Comparison of ENCODE assay signal across 9 cellular contexts in genomic region chr11:128587415-128587814, GRCh38. TPM values are rescaled to one million over a fixed set of nuclear protein-coding genes. Genes with fewer than 3 reads are reported as not detected.
DNase-seq lines count a peak whose midpoint lies in the region; ATAC-seq and TF ChIP-seq lines count a peak whose summit lies in the region.
"Had no signal": no experiment of that assay in that cellular context is flagged by ENCODE, and none has a peak within 500 bp of the region (broad histone marks: within the 10 kb centered on the region; RNA-seq: fewer than 3 reads in every experiment).

Gene ETS1, minus strand, starts transcription at chr11:128587558. Its CDS starts 14,428 bp downstream, at chr11:128573130.

- no peak within 1 kb of the TSS for H3K4me3 ChIP-seq in kidney epithelial cell (ENCODE audit: low read depth, low read length)

- no peaks in the 10 kb centered on the region for H3K36me3 ChIP-seq in kidney epithelial cell (ENCODE audit: control insufficient read depth, insufficient read depth, low read length)

- H3K27me3 ChIP-seq in kidney epithelial cell (ENCODE audit: control insufficient read depth, insufficient read depth, low read length), result no peaks in the 10 kb centered on the region

- peak; percentile 40 for DNase-seq in NCI-H748 (lab: John Stamatoyannopoulos, UW; ENCODE audit: unreplicated experiment)
- no peak for DNase-seq in NCI-H748 treated with DMSO at 0.1 percent for 48 hours (lab: John Stamatoyannopoulos, UW)
- peak; percentile 29 for DNase-seq in astrocyte of the hippocampus (ENCODE audit: low read depth, low spot score)
- DNase-seq in kidney epithelial cell (ENCODE audit: low read depth), result no peak
- DNase-seq in head of caudate nucleus, result no peak

- intact Hi-C loops in head of caudate nucleus (cut with DNase I), result no loop called here

- no peak within 1 kb of the TSS for H3K27ac ChIP-seq in temporal lobe (ENCODE audit: low read depth, low read length)
- H3K27ac ChIP-seq: HL-60 had no signal

- ATAC-seq in GM21381 (IDR thresholded peaks at IDR 0.05; ENCODE audit: unreplicated experiment) (no peak), GM18868 (IDR thresholded peaks at IDR 0.05; ENCODE audit: unreplicated experiment) (no peak)

- TF ChIP-seq CTCF in kidney epithelial cell (IDR thresholded peaks at IDR 0.05; ENCODE audit: insufficient read depth, low read length, poor library complexity, severe bottlenecking), result no peak

RNA-seq across cellular contexts. Expression of gene ETS1, which starts in this region (rescaled TPM):
- total RNA-seq in kidney epithelial cell (224 and 230 TPM in 2 replicates), temporal lobe (11.6 TPM)

Comparison
In these comparisons a context has a peak if more than half of its experiments do, and no peak if none do; other contexts are left out.
1. RNA of gene ETS1 (total RNA-seq): 224 to 230 TPM in kidney epithelial cell; 11.6 TPM in temporal lobe (single experiment); every median in the first group is over 10 times any median in the second.
2. DNase-seq: peak in NCI-H748 (single experiment) and astrocyte of the hippocampus (single experiment); none in NCI-H748 treated with DMSO at 0.1 percent for 48 hours (single experiment), kidney epithelial cell (single experiment) and head of caudate nucleus (0 of 42).